In genomic region chr12:76450690-76451089, GRCh38 we compare ENCODE assay signal across 14 cellular contexts.
DNase-seq lines count a peak whose midpoint lies in the region; TF ChIP-seq lines count a peak whose summit lies in the region.
"Had no signal": no experiment of that assay in that cellular context is flagged by ENCODE, and none has a peak within 500 bp of the region (broad histone marks: within the 10 kb centered on the region; RNA-seq: fewer than 3 reads in every experiment).

No MANE protein-coding gene starts in this region.

- no peak overlapping the region for H3K27ac ChIP-seq in breast epithelium
- H3K27ac ChIP-seq in SJSA1, result peak overlapping the region; percentile 27; the same call in 1 of the 2 replicates
- H3K27ac ChIP-seq: colonic mucosa had no signal

- no peaks in the 10 kb centered on the region for H3K36me3 ChIP-seq in breast epithelium
- peaks cover 7% of the 10 kb centered on the region for H3K36me3 ChIP-seq in SJSA1
- H3K36me3 ChIP-seq: colonic mucosa had no signal

- H3K4me3 ChIP-seq in breast epithelium, result no peak overlapping the region
- H3K4me3 ChIP-seq in SJSA1, result no peak overlapping the region
- H3K4me3 ChIP-seq in fibroblast of mammary gland (ENCODE audit: control insufficient read depth, low read depth, low read length), result no peak overlapping the region
- H3K4me3 ChIP-seq: colonic mucosa had no signal

- no peaks in the 10 kb centered on the region for H3K27me3 Mint-ChIP-seq in MCF 10A (ENCODE audit: insufficient read depth, unreplicated experiment)
- H3K27me3 Mint-ChIP-seq in glutamatergic neuron (ENCODE audit: unreplicated experiment), result peaks cover 1% of the 10 kb centered on the region

- peak overlapping the region; percentile 24 for H3K4me3 Mint-ChIP-seq in MCF 10A (ENCODE audit: unreplicated experiment)
- H3K4me3 Mint-ChIP-seq in glutamatergic neuron (ENCODE audit: unreplicated experiment), result no peak overlapping the region

- peak; percentile 88 for DNase-seq in MCF 10A (ENCODE audit: unreplicated experiment)
- no peak for DNase-seq in breast epithelium (ENCODE audit: low spot score in 2 of 2)
- peak; percentile 34 to 43 for DNase-seq in SJSA1 (ENCODE audit: low read depth in 1 of 2, low spot score in 2 of 2)
- peak; percentile 92 for DNase-seq in fibroblast of mammary gland (ENCODE audit: low read depth)
- peak; percentile 20 for DNase-seq in smooth muscle cell of the brain vasculature (ENCODE audit: low read depth, low spot score)
- DNase-seq in activated T-cell treated with anti-CD3 and anti-CD28 coated beads, Interleukin-2, amount 50 U/mL, for 48 hours, result no peak
- no peak for DNase-seq in activated CD4-positive, alpha-beta T cell treated with anti-CD3 and anti-CD28 coated beads for 48 hours
- DNase-seq in glutamatergic neuron, result no peak
- DNase-seq: activated effector memory CD4-positive, alpha-beta T cell treated with anti-CD3 and anti-CD28 coated beads, Interleukin-2, amount 50 U/mL, for 16 hours; colonic mucosa; GF-D8; hypothalamus; Karpas-422; Right ventricle myocardium superior had no signal

- H3K27ac Mint-ChIP-seq in MCF 10A (ENCODE audit: low read depth, unreplicated experiment) (peak overlapping the region; percentile 87), glutamatergic neuron (ENCODE audit: unreplicated experiment) (no peak overlapping the region)

- H3K27me3 ChIP-seq in breast epithelium (no peaks in the 10 kb centered on the region), SJSA1 (replicated peaks) (no peaks in the 10 kb centered on the region)
- H3K27me3 ChIP-seq: colonic mucosa had no signal

- TF ChIP-seq POLR2A in breast epithelium (IDR thresholded peaks at IDR 0.05), result no peak

- H3K9me3 ChIP-seq in breast epithelium, result no peaks in the 10 kb centered on the region
- no peaks in the 10 kb centered on the region for H3K9me3 ChIP-seq in SJSA1 (replicated peaks)
- H3K9me3 ChIP-seq: colonic mucosa had no signal

- no peaks in the 10 kb centered on the region for H3K36me3 Mint-ChIP-seq in MCF 10A (ENCODE audit: insufficient read depth, unreplicated experiment)
- peaks cover 7% of the 10 kb centered on the region for H3K36me3 Mint-ChIP-seq in glutamatergic neuron (ENCODE audit: unreplicated experiment)

- intact Hi-C loops in MCF 10A (cut with micrococcal nuclease) (no loop called here), breast epithelium (cut with DNase I; ENCODE audit: low total_unique reads) (no loop called here)

- BruUV-seq in MCF 10A (replicated peaks; lab: Mats Ljungman, UMichigan), result no TSS peak

- TF ChIP-seq CTCF in MCF 10A (IDR thresholded peaks at IDR 0.05; ENCODE audit: unreplicated experiment) (no peak), breast epithelium (IDR thresholded peaks at IDR 0.05) (no peak), fibroblast of mammary gland (conservative IDR thresholded peaks at IDR 0.05; ENCODE audit: control insufficient read depth, insufficient read depth, low read depth, low read length) (no peak), glutamatergic neuron (IDR thresholded peaks at IDR 0.05; ENCODE audit: partially characterized antibody, unreplicated experiment) (no peak)

- POLR2A ChIA-PET in MCF 10A (lab: Yijun Ruan, JAX), result interaction anchor here (0.8 to 1.0 kb wide), 2 partner anchors 21 to 135 kb away, joined by 4 to 6 read pairs; no protein-coding TSS in a partner anchor

- peaks cover 25% of the 10 kb centered on the region for H3K4me1 Mint-ChIP-seq in MCF 10A (ENCODE audit: insufficient read depth, unreplicated experiment)
- H3K4me1 Mint-ChIP-seq in glutamatergic neuron (ENCODE audit: low read depth, unreplicated experiment), result no peaks in the 10 kb centered on the region

- H3K4me1 ChIP-seq in breast epithelium (no peaks in the 10 kb centered on the region), SJSA1 (replicated peaks) (peaks cover 21% of the 10 kb centered on the region)
- H3K4me1 ChIP-seq: colonic mucosa had no signal

- peaks cover 10% of the 10 kb centered on the region for H3K9me3 Mint-ChIP-seq in MCF 10A (ENCODE audit: unreplicated experiment)
- no peaks in the 10 kb centered on the region for H3K9me3 Mint-ChIP-seq in glutamatergic neuron (ENCODE audit: unreplicated experiment)

- CTCF ChIA-PET in MCF 10A (lab: Yijun Ruan, JAX), result interaction anchor here (0.6 kb wide), 1 partner anchor 50 kb away, joined by 3 read pairs; no protein-coding TSS in a partner anchor

Comparison
In these comparisons a context has a peak if more than half of its experiments do, and no peak if none do; other contexts are left out.
1. DNase-seq: peak in MCF 10A (single experiment), SJSA1 (2 of 2), fibroblast of mammary gland (single experiment) and smooth muscle cell of the brain vasculature (single experiment); none in breast epithelium (0 of 2), activated T-cell treated with anti-CD3 and anti-CD28 coated beads, Interleukin-2, amount 50 U/mL, for 48 hours (0 of 2), activated CD4-positive, alpha-beta T cell treated with anti-CD3 and anti-CD28 coated beads for 48 hours (single experiment) and glutamatergic neuron (single experiment).